12 cellular contexts compared by ENCODE assay signal in the genomic region with DNA sequence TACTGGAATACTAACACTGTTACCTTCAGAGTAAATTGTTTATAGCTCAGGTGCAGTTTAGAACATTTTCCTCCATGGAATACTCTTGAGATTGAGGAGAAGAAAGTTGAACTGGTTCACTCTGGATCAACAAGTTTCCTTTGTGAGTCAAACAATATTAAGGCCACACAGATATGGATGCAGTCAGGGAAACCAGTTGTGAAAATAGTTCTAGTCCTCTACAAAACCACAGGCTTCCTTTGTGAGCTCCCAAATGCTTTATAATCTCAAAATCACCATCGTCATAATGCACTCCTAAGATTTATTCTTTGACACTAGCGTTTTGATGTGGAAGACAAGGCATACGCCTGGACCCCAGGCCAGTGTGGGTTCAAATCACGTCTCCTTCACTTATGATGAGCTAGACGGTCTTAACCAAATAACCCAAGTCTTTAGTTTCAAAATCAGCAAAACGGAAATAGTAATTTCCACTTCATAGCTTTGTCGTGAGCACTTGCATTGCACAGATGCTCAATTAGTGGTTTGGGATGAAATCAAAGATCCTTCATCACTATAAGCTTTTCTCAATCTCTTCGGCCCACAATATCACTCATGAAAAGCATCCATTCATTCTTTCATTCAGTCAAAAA.
DNase-seq lines count a peak whose midpoint lies in the region; ATAC-seq and TF ChIP-seq lines count a peak whose summit lies in the region.
"Had no signal": no experiment of that assay in that cellular context is flagged by ENCODE, and none has a peak within 500 bp of the region (broad histone marks: within the 10 kb centered on the region; RNA-seq: fewer than 3 reads in every experiment).

No MANE protein-coding gene starts in this region.

- H3K4me1 ChIP-seq in Peyer's patch (peaks cover 0 to 6% (median 0%) of the 10 kb centered on the region in 4 donors), tibial nerve (peaks cover 0 to 37% (median 12%) of the 10 kb centered on the region in 4 donors)

- WGBS in tibial nerve, 2 donors = 68 to 78% methylated on average over 8 of the region's 8 CpGs

- H3K4me3 Mint-ChIP-seq in activated T-cell treated with anti-CD3 and anti-CD28 coated beads, Interleukin-2, amount 50 U/mL, for 4 hours = peak overlapping the region; percentile 29
- H3K4me3 Mint-ChIP-seq in memory B cell = peak overlapping the region; percentile 67
- H3K4me3 Mint-ChIP-seq: neural progenitor cell had no signal

- no peaks in the 10 kb centered on the region for H3K27me3 Mint-ChIP-seq in activated T-cell treated with anti-CD3 and anti-CD28 coated beads, Interleukin-2, amount 50 U/mL, for 4 hours (ENCODE audit: low read depth)
- H3K27me3 Mint-ChIP-seq in memory B cell = no peaks in the 10 kb centered on the region

- H3K27ac ChIP-seq in Peyer's patch (peak overlapping the region in 3 of 4 donors; percentile 21 to 50 (median 48)), tibial nerve (peak overlapping the region in 3 of 4 donors; percentile 29 to 78 (median 74))
- H3K27ac ChIP-seq: neural progenitor cell had no signal

- H3K4me1 Mint-ChIP-seq in activated T-cell treated with anti-CD3 and anti-CD28 coated beads, Interleukin-2, amount 50 U/mL, for 4 hours (ENCODE audit: low read depth) = peaks cover 23% of the 10 kb centered on the region
- H3K4me1 Mint-ChIP-seq in memory B cell = peaks cover 22% of the 10 kb centered on the region

- peak overlapping the region; percentile 68 for H3K27ac Mint-ChIP-seq in memory B cell
- H3K27ac Mint-ChIP-seq: neural progenitor cell had no signal

- no peaks in the 10 kb centered on the region for H3K27me3 ChIP-seq in Peyer's patch
- no peaks in the 10 kb centered on the region for H3K27me3 ChIP-seq in tibial nerve
- H3K27me3 ChIP-seq: neural progenitor cell had no signal

- no peak for TF ChIP-seq EP300 in tibial nerve (IDR thresholded peaks at IDR 0.05)

- H3K9me3 Mint-ChIP-seq in activated T-cell treated with anti-CD3 and anti-CD28 coated beads, Interleukin-2, amount 50 U/mL, for 4 hours = no peaks in the 10 kb centered on the region
- no peaks in the 10 kb centered on the region for H3K9me3 Mint-ChIP-seq in memory B cell
- H3K9me3 Mint-ChIP-seq: neural progenitor cell had no signal

- no peak for TF ChIP-seq POLR2A in Peyer's patch (IDR thresholded peaks at IDR 0.05)
- TF ChIP-seq POLR2A in tibial nerve (IDR thresholded peaks at IDR 0.05) = no peak

- DNase-seq in activated T-cell treated with anti-CD3 and anti-CD28 coated beads, Interleukin-2, amount 50 U/mL, for 4 hours = no peak
- DNase-seq in activated T-cell treated with anti-CD3 and anti-CD28 coated beads for 4 hours (no peak), Peyer's patch (no peak), memory B cell (ENCODE audit: low spot score in 2 of 2) (no peak), tibial nerve (ENCODE audit: low spot score in 2 of 2) (no peak), NCI-H2227 treated with DMSO at 0.1 percent for 48 hours (lab: John Stamatoyannopoulos, UW) (no peak), SIG-M5 treated with dmso at 0.1 percent for 504 hours (lab: John Stamatoyannopoulos, UW; ENCODE audit: unreplicated experiment) (no peak)
- DNase-seq: AML-193, amygdala, glutamatergic neuron had no signal

- H3K36me3 ChIP-seq in Peyer's patch (no peaks in the 10 kb centered on the region), tibial nerve (peaks cover 0 to 8% (median 0%) of the 10 kb centered on the region in 3 donors)
- H3K36me3 ChIP-seq: neural progenitor cell had no signal

- H3K36me3 Mint-ChIP-seq in activated T-cell treated with anti-CD3 and anti-CD28 coated beads, Interleukin-2, amount 50 U/mL, for 4 hours (ENCODE audit: insufficient read depth) = peaks cover 11% of the 10 kb centered on the region
- peaks cover 19% of the 10 kb centered on the region for H3K36me3 Mint-ChIP-seq in memory B cell
- H3K36me3 Mint-ChIP-seq: neural progenitor cell had no signal

- no peaks in the 10 kb centered on the region for H3K9me3 ChIP-seq in Peyer's patch
- no peaks in the 10 kb centered on the region for H3K9me3 ChIP-seq in tibial nerve

- H3K4me3 ChIP-seq in Peyer's patch (no peak overlapping the region), tibial nerve (no peak overlapping the region)
- H3K4me3 ChIP-seq: neural progenitor cell had no signal

- ATAC-seq in activated T-cell treated with anti-CD3 and anti-CD28 coated beads, Interleukin-2, amount 50 U/mL, for 4 hours = no peak
- peak; percentile 38 for ATAC-seq in memory B cell (ENCODE audit: low read depth)
- ATAC-seq in GM19467 (IDR thresholded peaks at IDR 0.05; ENCODE audit: unreplicated experiment) = no peak

- no peak for TF ChIP-seq CTCF in Peyer's patch (IDR thresholded peaks at IDR 0.05)
- no peak for TF ChIP-seq CTCF in tibial nerve (IDR thresholded peaks at IDR 0.05)
